ENCODE assay signal across 2 cellular contexts in genomic region chr9:34374905-34375552, GRCh38.
TF ChIP-seq lines count a peak whose summit lies in the region.

No MANE protein-coding gene starts in this region.

TF ChIP-seq in HEK293, 187 proteins besides CTCF, POLR2A, EP300 and RAD21:
- 0 out of 2 replicates have a peak, but pooled peaks have one; percentile 15 for TF ChIP-seq WT1 (tag by site-specific recombination; IDR thresholded peaks at IDR 0.05)
- no peak for TF ChIP-seq ZNF114 (tag by site-specific recombination; IDR thresholded peaks at IDR 0.05)
- peak; percentile 46; the same call in 1 of the 2 replicates for TF ChIP-seq SP7 (tag by site-specific recombination; IDR thresholded peaks at IDR 0.05)
- 0 out of 2 replicates have a peak, but pooled peaks have one; percentile 8 for TF ChIP-seq PATZ1 (tag by site-specific recombination; IDR thresholded peaks at IDR 0.05)
- TF ChIP-seq ZNF335 (tag by site-specific recombination; conservative IDR thresholded peaks at IDR 0.05) = peak; percentile 84
- 0 out of 2 replicates have a peak, but pooled peaks have one; percentile 28 for TF ChIP-seq GLIS1 (tag by site-specific recombination; IDR thresholded peaks at IDR 0.05)
- TF ChIP-seq ZSCAN4 (tag by site-specific recombination; IDR thresholded peaks at IDR 0.05) = peak; percentile 51
- TF ChIP-seq IKZF3 (tag by site-specific recombination; IDR thresholded peaks at IDR 0.05) = 0 out of 2 replicates have a peak, but pooled peaks have one; percentile 18
- peak; percentile 36; the same call in 1 of the 2 replicates for TF ChIP-seq KLF8 (tag by site-specific recombination; IDR thresholded peaks at IDR 0.05)
- peak; percentile 58 for TF ChIP-seq ZBTB8A (tag by site-specific recombination; IDR thresholded peaks at IDR 0.05)
- TF ChIP-seq ZNF600 (tag by site-specific recombination; IDR thresholded peaks at IDR 0.05) = peak; percentile 59
- no peak for TF ChIP-seq ZNF311 (tag by site-specific recombination; IDR thresholded peaks at IDR 0.05; ENCODE audit: borderline replicate concordance)
- peak; percentile 29; the same call in 1 of the 2 replicates for TF ChIP-seq KLF17 (tag by site-specific recombination; IDR thresholded peaks at IDR 0.05)
- TF ChIP-seq EGR2 (tag by site-specific recombination; IDR thresholded peaks at IDR 0.05; ENCODE audit: low read depth) = 0 out of 2 replicates have a peak, but pooled peaks have one; percentile 9
- no peak for TF ChIP-seq ZNF18 (tag by site-specific recombination; IDR thresholded peaks at IDR 0.05)
- no peak for TF ChIP-seq ZEB2 (tag by site-specific recombination; IDR thresholded peaks at IDR 0.05)
- 0 out of 2 replicates have a peak, but pooled peaks have one; percentile 19 for TF ChIP-seq KLF1 (tag by site-specific recombination; IDR thresholded peaks at IDR 0.05)
- TF ChIP-seq PRDM10 (tag by site-specific recombination; IDR thresholded peaks at IDR 0.05) = peak; percentile 30; the same call in 1 of the 2 replicates

TF ChIP-seq in H1, 55 proteins besides CTCF, POLR2A, EP300 and RAD21:
- TF ChIP-seq CTBP2 (IDR thresholded peaks at IDR 0.05; ENCODE audit: borderline replicate concordance, insufficient read depth, insufficient read length, low read length) (no peak), TCF12 (IDR thresholded peaks at IDR 0.05; ENCODE audit: low read depth, low read length) (no peak), SP1 (IDR thresholded peaks at IDR 0.05; ENCODE audit: low read depth, low read length) (peak; percentile 43; the same call in 1 of the 2 replicates), TEAD4 (IDR thresholded peaks at IDR 0.05; ENCODE audit: low read depth, low read length) (peak; percentile 43; the same call in 1 of the 2 replicates), SIRT6 (IDR thresholded peaks at IDR 0.05; ENCODE audit: low read length) (no peak), CEBPB (IDR thresholded peaks at IDR 0.05; ENCODE audit: low read depth, low read length) (no peak)
TF ChIP-seq in H1: peak in this region for 2.
